Comparison of ENCODE assay signal across 9 cellular contexts in genomic region chr1:202122639-202123335, GRCh38. TPM values are rescaled to one million over a fixed set of nuclear protein-coding genes. Genes with fewer than 3 reads are reported as not detected.
DNase-seq lines count a peak whose midpoint lies in the region; ATAC-seq and TF ChIP-seq lines count a peak whose summit lies in the region.
"Had no signal": no experiment of that assay in that cellular context is flagged by ENCODE, and none has a peak within 500 bp of the region (broad histone marks: within the 10 kb centered on the region; RNA-seq: fewer than 3 reads in every experiment).

TSS of gene GPR37L1 (plus strand) at chr1:202122917. CDS start at chr1:202122964, 47 bp downstream.

- no peak within 1 kb of the TSS for H3K27ac Mint-ChIP-seq in glutamatergic neuron (ENCODE audit: unreplicated experiment)
- H3K27ac Mint-ChIP-seq: dendritic cell treated with granulocyte-macrophage colony-stimulating factor and Interleukin-4, amounts not matched to agents 40 ng/mL and 50 ng/mL, for 4 days had no signal

- peak; percentile 51 for TF ChIP-seq CTCF in SK-N-SH (IDR thresholded peaks at IDR 0.05)
- TF ChIP-seq CTCF in glutamatergic neuron (IDR thresholded peaks at IDR 0.05; ENCODE audit: partially characterized antibody, unreplicated experiment) = peak; percentile 32

- TF ChIP-seq EP300 in SK-N-SH (IDR thresholded peaks at IDR 0.05; ENCODE audit: borderline replicate concordance in 1 of 2, low read depth in 1 of 2, low read length in 1 of 2) = no peak

- 33% methylated on average over 8 of the region's 19 CpGs for WGBS in SK-N-SH (ENCODE audit: low lambda C conversion rate)

- H3K4me1 ChIP-seq in SK-N-SH (ENCODE audit: control insufficient read depth in 1 of 2, insufficient read depth in 2 of 2, low read depth in 1 of 2, low read length in 1 of 2) = peaks cover 0 to 9% of the 10 kb centered on the region in 2 experiments; a peak in 1 of 4 replicates

- H3K4me3 ChIP-seq in SK-N-SH (ENCODE audit: low read depth in 2 of 2, low read length in 1 of 2) = no peak within 1 kb of the TSS

- CTCF ChIA-PET in SK-N-SH (lab: Yijun Ruan, JAX) = interaction anchor here (0.7 to 12.0 kb wide), 18 partner anchors 10 to 659 kb away, joined by 3 to 411 read pairs (median 4); partner anchors contain the start of gene ELF3

- no peak within 1 kb of the TSS for H3K4me2 ChIP-seq in SK-N-SH

- no peaks in the 10 kb centered on the region for H4K20me1 ChIP-seq in SK-N-SH (ENCODE audit: insufficient read depth)

- TF ChIP-seq RAD21 in SK-N-SH (IDR thresholded peaks at IDR 0.05; ENCODE audit: low read length) = peak; percentile 58

- no peaks in the 10 kb centered on the region for H3K9me3 ChIP-seq in SK-N-SH

- peak; percentile 88 for DNase-seq in ELF-1 (ENCODE audit: low read depth, low spot score)
- peak; percentile 91 for DNase-seq in SK-N-SH
- peak; percentile 72 for DNase-seq in glutamatergic neuron
- DNase-seq in posterior cingulate gyrus = peak; percentile 75 to 98 (median 82)
- DNase-seq in T-helper 2 cell = no peak
- DNase-seq in NCI-H1694 treated with DMSO at 0.1 percent for 48 hours (lab: John Stamatoyannopoulos, UW) = no peak
- DNase-seq in GM19238 (ENCODE audit: insufficient read length, low spot score) = no peak

- H3K27me3 ChIP-seq in SK-N-SH (ENCODE audit: insufficient read depth) = no peaks in the 10 kb centered on the region

- no peaks in the 10 kb centered on the region for H3K36me3 ChIP-seq in SK-N-SH (replicated peaks in 1 of 2; ENCODE audit: control insufficient read depth in 1 of 2, insufficient read depth in 2 of 2, low read length in 1 of 2)

- H3K36me3 Mint-ChIP-seq in glutamatergic neuron (ENCODE audit: unreplicated experiment) = no peaks in the 10 kb centered on the region

- peaks cover 3% of the 10 kb centered on the region for H3F3A ChIP-seq in SK-N-SH (replicated peaks; ENCODE audit: insufficient read depth)

- H3K9me3 Mint-ChIP-seq in glutamatergic neuron (ENCODE audit: unreplicated experiment) = peaks cover 10% of the 10 kb centered on the region
- H3K9me3 Mint-ChIP-seq: dendritic cell treated with granulocyte-macrophage colony-stimulating factor and Interleukin-4, amounts not matched to agents 40 ng/mL and 50 ng/mL, for 4 days had no signal

- H3K27me3 Mint-ChIP-seq in glutamatergic neuron (ENCODE audit: unreplicated experiment) = peaks cover 6% of the 10 kb centered on the region

- POLR2A ChIA-PET in SK-N-SH (lab: Yijun Ruan, JAX) = interaction anchor here (0.6 kb wide), 1 partner anchor 9 kb away, joined by 3 read pairs; no protein-coding TSS in a partner anchor

- no peak within 1 kb of the TSS for H2AFZ ChIP-seq in SK-N-SH (ENCODE audit: low read depth)

- no peak within 1 kb of the TSS for H3K9ac ChIP-seq in SK-N-SH

- intact Hi-C loops in posterior cingulate gyrus (cut with DNase I) = loop anchor here (1.0 kb wide), 1 partner anchor 13 kb away; no protein-coding TSS in a partner anchor

- no peak for ATAC-seq in GM18498 (IDR thresholded peaks at IDR 0.05; ENCODE audit: unreplicated experiment)

- H3K4me1 Mint-ChIP-seq in glutamatergic neuron (ENCODE audit: low read depth, unreplicated experiment) = peaks cover 7% of the 10 kb centered on the region

- H3K4me3 Mint-ChIP-seq in glutamatergic neuron (ENCODE audit: unreplicated experiment) = peak within 1 kb of the TSS; percentile 38
- H3K4me3 Mint-ChIP-seq: dendritic cell treated with granulocyte-macrophage colony-stimulating factor and Interleukin-4, amounts not matched to agents 40 ng/mL and 50 ng/mL, for 4 days had no signal

- H3K9me2 ChIP-seq in SK-N-SH = no peaks in the 10 kb centered on the region

- no peak within 1 kb of the TSS for H3K27ac ChIP-seq in SK-N-SH (ENCODE audit: low read depth in 2 of 2, low read length in 1 of 2)

- no peaks in the 10 kb centered on the region for H3K79me2 ChIP-seq in SK-N-SH (ENCODE audit: insufficient read depth)

TF ChIP-seq in SK-N-SH, 30 proteins besides CTCF, POLR2A, EP300 and RAD21:
- 0 out of 2 replicates have a peak, but pooled peaks have one; percentile 14 for TF ChIP-seq GATA2 (CRISPR knock-in tag; IDR thresholded peaks at IDR 0.05)
- TF ChIP-seq JUND (IDR thresholded peaks at IDR 0.05) = no peak
- peak; percentile 65; the same call in 1 of the 2 replicates for TF ChIP-seq MAX (IDR thresholded peaks at IDR 0.05; ENCODE audit: low read depth)
- TF ChIP-seq RCOR1 (IDR thresholded peaks at IDR 0.05; ENCODE audit: low read length) = peak; percentile 58; the same call in 1 of the 2 replicates
- TF ChIP-seq MXI1 (IDR thresholded peaks at IDR 0.05; ENCODE audit: low read depth, low read length) = peak; percentile 29; the same call in 1 of the 2 replicates
- peak; percentile 71 for TF ChIP-seq SMC3 (IDR thresholded peaks at IDR 0.05; ENCODE audit: low read depth, low read length)
TF ChIP-seq in SK-N-SH: peak in this region for 5.

RNA-seq across cellular contexts. Expression of gene GPR37L1, which starts in this region (rescaled TPM):
- polyA plus RNA-seq in SK-N-SH (2012; rRNA removed) = not detected in 2 replicates
- not detected in 2 replicates for polyA plus RNA-seq in SK-N-SH (2012; cell fraction: cytosol; rRNA removed)
- 0.02 TPM in 1 of 2 replicates, not detected in the other for polyA plus RNA-seq in SK-N-SH (2012; cell fraction: nucleus; rRNA removed)
- total RNA-seq in glutamatergic neuron (ENCODE audit: unreplicated experiment) = not detected

Comparison
In these comparisons a context has a peak if more than half of its experiments do, and no peak if none do; other contexts are left out.
1. Peak in DNase-seq in SK-N-SH; RNA of the gene not detected or under 1 TPM.
2. Peak in DNase-seq in glutamatergic neuron; RNA of the gene not detected or under 1 TPM.
3. DNase-seq: peak in ELF-1 (single experiment) and posterior cingulate gyrus (10 of 10); none in T-helper 2 cell (0 of 5), NCI-H1694 treated with DMSO at 0.1 percent for 48 hours (single experiment) and GM19238 (single experiment).